27 cellular contexts compared by ENCODE assay signal in genomic region chr5:114408847-114409246, GRCh38. TPM values are rescaled to one million over a fixed set of nuclear protein-coding genes. Genes with fewer than 3 reads are reported as not detected.
"Had no signal": no experiment of that assay in that cellular context is flagged by ENCODE, and none has a peak within 500 bp of the region (broad histone marks: within the 10 kb centered on the region; RNA-seq: fewer than 3 reads in every experiment).

No MANE protein-coding gene starts in this region.

- DNase-seq: islet precursor cell; left ventricle myocardium superior; lower lobe of right lung; mammary epithelial cell; mesenchymal stem cell; naive thymus-derived CD8-positive, alpha-beta T cell; nucleus accumbens; pancreas; posterior cingulate gyrus; retina; right cardiac atrium; sigmoid colon; small intestine; spleen; stimulated activated CD4-positive, alpha-beta T cell treated with anti-CD3 and anti-CD28 coated beads, Interleukin-4, amount 100 ng/mL, for 24 hours; stimulated activated naive CD4-positive, alpha-beta T cell; substantia nigra; uterus had no signal

- H3K27ac ChIP-seq: hepatocyte, lower lobe of right lung, pancreas, prostate gland, sigmoid colon, spleen, tibial nerve, uterus had no signal

- H3K79me2 ChIP-seq: hepatocyte had no signal

- H3K4me1 ChIP-seq: lower lobe of right lung, pancreas, prostate gland, spleen, tibial nerve, uterus had no signal

- H3K27ac Mint-ChIP-seq: naive thymus-derived CD8-positive, alpha-beta T cell; nephron; stimulated activated effector memory CD8-positive, alpha-beta T cell treated with anti-CD3 and anti-CD28 coated beads, Interleukin-12 subunit alpha, Interleukin-12 subunit beta, amount 100 ng/mL, for 72 hours; stimulated activated naive CD8-positive, alpha-beta T cell treated with anti-CD3 and anti-CD28 coated beads, Interleukin-15, Interleukin-2, amounts not matched to agents 100 ng/mL and 50 ng/mL, for 24 hours; type B pancreatic cell had no signal

- H3K4me3 Mint-ChIP-seq: naive thymus-derived CD8-positive, alpha-beta T cell; nephron; neural crest cell; stimulated activated effector memory CD8-positive, alpha-beta T cell treated with anti-CD3 and anti-CD28 coated beads, Interleukin-12 subunit alpha, Interleukin-12 subunit beta, amount 100 ng/mL, for 72 hours; stimulated activated naive CD8-positive, alpha-beta T cell treated with anti-CD3 and anti-CD28 coated beads, Interleukin-15, Interleukin-2, amounts not matched to agents 100 ng/mL and 50 ng/mL, for 24 hours; type B pancreatic cell had no signal

- H3K4me2 ChIP-seq: hepatocyte had no signal

- H3K4me1 Mint-ChIP-seq: naive thymus-derived CD8-positive, alpha-beta T cell; nephron; neural crest cell; stimulated activated effector memory CD8-positive, alpha-beta T cell treated with anti-CD3 and anti-CD28 coated beads, Interleukin-12 subunit alpha, Interleukin-12 subunit beta, amount 100 ng/mL, for 72 hours had no signal

- H3K36me3 ChIP-seq: lower lobe of right lung, pancreas, prostate gland, sigmoid colon, spleen, tibial nerve, uterus had no signal

- H3K27me3 ChIP-seq: hepatocyte, pancreas, sigmoid colon, spleen, tibial nerve, uterus had no signal

- H3K9me3 Mint-ChIP-seq: nephron; neural crest cell; stimulated activated naive CD8-positive, alpha-beta T cell treated with anti-CD3 and anti-CD28 coated beads, Interleukin-15, Interleukin-2, amounts not matched to agents 100 ng/mL and 50 ng/mL, for 24 hours; type B pancreatic cell had no signal

- H2AFZ ChIP-seq: hepatocyte had no signal

- ATAC-seq: left ventricle myocardium superior; lower lobe of right lung; naive thymus-derived CD8-positive, alpha-beta T cell; pancreas; right cardiac atrium; stimulated activated effector memory CD8-positive, alpha-beta T cell treated with anti-CD3 and anti-CD28 coated beads, Interleukin-12 subunit alpha, Interleukin-12 subunit beta, amount 100 ng/mL, for 72 hours had no signal

- H3K4me3 ChIP-seq: hepatocyte, lower lobe of right lung, pancreas, prostate gland, sigmoid colon, spleen, tibial nerve, uterus had no signal

- FAIRE-seq: pancreas, small intestine had no signal

- H3K9me3 ChIP-seq: lower lobe of right lung, pancreas, prostate gland, sigmoid colon, spleen, tibial nerve, uterus had no signal

- H3K27me3 Mint-ChIP-seq: stimulated activated naive CD8-positive, alpha-beta T cell treated with anti-CD3 and anti-CD28 coated beads, Interleukin-15, Interleukin-2, amounts not matched to agents 100 ng/mL and 50 ng/mL, for 24 hours; type B pancreatic cell had no signal

RNA-seq across cellular contexts. Expression of gene KCNN2, which starts 47.0 kb away (rescaled TPM):
- total RNA-seq: mammary epithelial cell; naive thymus-derived CD8-positive, alpha-beta T cell; osteoblast had no signal
- polyA plus RNA-seq: mammary epithelial cell; naive thymus-derived CD8-positive, alpha-beta T cell had no signal
